ENCODE assay signal across 20 cellular contexts in genomic region chr2:28088970-28089369, GRCh38.
DNase-seq lines count a peak whose midpoint lies in the region; ATAC-seq and TF ChIP-seq lines count a peak whose summit lies in the region.
"Had no signal": no experiment of that assay in that cellular context is flagged by ENCODE, and none has a peak within 500 bp of the region (broad histone marks: within the 10 kb centered on the region; RNA-seq: fewer than 3 reads in every experiment).

No MANE protein-coding gene starts in this region.

- H3K9me3 Mint-ChIP-seq in nephron progenitor cell = no peaks in the 10 kb centered on the region
- no peaks in the 10 kb centered on the region for H3K9me3 Mint-ChIP-seq in stimulated activated memory B cell treated with anti-CD40 and anti-IgM and Interleukin-4, amounts not matched to agents 10 μg/mL and 1 μg/mL and 100 μg/mL, for 72 hours
- H3K9me3 Mint-ChIP-seq in CD4-positive, alpha-beta T cell = no peaks in the 10 kb centered on the region
- H3K9me3 Mint-ChIP-seq: naive B cell; stimulated activated naive CD8-positive, alpha-beta T cell treated with anti-CD3 and anti-CD28 coated beads, Interleukin-15, Interleukin-2, amounts not matched to agents 100 ng/mL and 50 ng/mL, for 24 hours had no signal

- H3K27me3 Mint-ChIP-seq in nephron progenitor cell (ENCODE audit: low read depth, poor library complexity) = no peaks in the 10 kb centered on the region
- H3K27me3 Mint-ChIP-seq in stimulated activated memory B cell treated with anti-CD40 and anti-IgM and Interleukin-4, amounts not matched to agents 10 μg/mL and 1 μg/mL and 100 μg/mL, for 72 hours = no peaks in the 10 kb centered on the region
- no peaks in the 10 kb centered on the region for H3K27me3 Mint-ChIP-seq in CD4-positive, alpha-beta T cell
- H3K27me3 Mint-ChIP-seq: naive B cell; progenitor cell of endocrine pancreas; stimulated activated naive CD8-positive, alpha-beta T cell treated with anti-CD3 and anti-CD28 coated beads, Interleukin-15, Interleukin-2, amounts not matched to agents 100 ng/mL and 50 ng/mL, for 24 hours had no signal

- DNase-seq in AG20443 (ENCODE audit: low spot score) (peak; percentile 46), LoVo (ENCODE audit: low spot score) (peak; percentile 16), choroid plexus epithelial cell (ENCODE audit: low read depth) (peak; percentile 64), nephron progenitor cell (no peak), stomach (no peak)
- no peak for DNase-seq in stimulated activated CD4-positive, alpha-beta T cell treated with anti-CD3 and anti-CD28 coated beads, Interleukin-1b, Interleukin-23, amount 100 ng/mL, for 48 hours
- DNase-seq in CD4-positive, alpha-beta T cell = no peak
- DNase-seq: activated CD4-positive, alpha-beta T cell treated with anti-CD3 and anti-CD28 coated beads, Interleukin-2, amount 50 U/mL, for 1 hour; activated naive CD4-positive, alpha-beta T cell treated with anti-CD3 and anti-CD28 coated beads, Interleukin-2, amount 50 U/mL, for 16 hours; activated T-cell treated with anti-CD3 and anti-CD28 coated beads for 4 hours; effector CD4-positive, alpha-beta T cell; H7; lower lobe of right lung; naive B cell; NCI-H2029; NCI-H524; upper lobe of right lung had no signal

- POLR2A ChIA-PET in CD4-positive, alpha-beta T cell (lab: Charles Lee) = no interaction called here

- no peaks in the 10 kb centered on the region for H3K9me3 ChIP-seq in stomach
- H3K9me3 ChIP-seq in CD4-positive, alpha-beta T cell (ENCODE audit: control insufficient read depth, low read length) = no peaks in the 10 kb centered on the region
- H3K9me3 ChIP-seq: lower lobe of right lung, upper lobe of right lung had no signal

- H3K36me3 ChIP-seq in stomach = no peaks in the 10 kb centered on the region
- H3K36me3 ChIP-seq: lower lobe of right lung, upper lobe of right lung had no signal

- ATAC-seq in stimulated activated memory B cell treated with anti-CD40 and anti-IgM and Interleukin-4, amounts not matched to agents 10 μg/mL and 1 μg/mL and 100 μg/mL, for 72 hours = no peak
- no peak for ATAC-seq in CD4-positive, alpha-beta T cell (ENCODE audit: poor library complexity)
- ATAC-seq: lower lobe of right lung, upper lobe of right lung had no signal

- peaks cover 0 to 13% (median 3%) of the 10 kb centered on the region in 4 donors for H3K4me1 ChIP-seq in stomach
- H3K4me1 ChIP-seq: lower lobe of right lung, upper lobe of right lung had no signal

- H3K4me1 Mint-ChIP-seq in nephron progenitor cell = no peaks in the 10 kb centered on the region
- H3K4me1 Mint-ChIP-seq in stimulated activated memory B cell treated with anti-CD40 and anti-IgM and Interleukin-4, amounts not matched to agents 10 μg/mL and 1 μg/mL and 100 μg/mL, for 72 hours = no peaks in the 10 kb centered on the region
- peaks cover 2% of the 10 kb centered on the region for H3K4me1 Mint-ChIP-seq in CD4-positive, alpha-beta T cell (ENCODE audit: low read depth)
- H3K4me1 Mint-ChIP-seq: naive B cell had no signal

- no peak overlapping the region for H3K4me3 Mint-ChIP-seq in nephron progenitor cell
- H3K4me3 Mint-ChIP-seq in stimulated activated memory B cell treated with anti-CD40 and anti-IgM and Interleukin-4, amounts not matched to agents 10 μg/mL and 1 μg/mL and 100 μg/mL, for 72 hours = no peak overlapping the region
- H3K4me3 Mint-ChIP-seq in CD4-positive, alpha-beta T cell = no peak overlapping the region
- H3K4me3 Mint-ChIP-seq: naive B cell; stimulated activated naive CD8-positive, alpha-beta T cell treated with anti-CD3 and anti-CD28 coated beads, Interleukin-15, Interleukin-2, amounts not matched to agents 100 ng/mL and 50 ng/mL, for 24 hours had no signal

- no peak for TF ChIP-seq POLR2A in stomach (IDR thresholded peaks at IDR 0.05)

- no peaks in the 10 kb centered on the region for H3K36me3 Mint-ChIP-seq in nephron progenitor cell (ENCODE audit: low read depth)
- H3K36me3 Mint-ChIP-seq in stimulated activated memory B cell treated with anti-CD40 and anti-IgM and Interleukin-4, amounts not matched to agents 10 μg/mL and 1 μg/mL and 100 μg/mL, for 72 hours = peaks cover 10% of the 10 kb centered on the region
- H3K36me3 Mint-ChIP-seq in CD4-positive, alpha-beta T cell (ENCODE audit: low read depth) = no peaks in the 10 kb centered on the region

- H3K4me3 ChIP-seq in choroid plexus epithelial cell (ENCODE audit: low read depth, low read length) (no peak overlapping the region), stomach (no peak overlapping the region)
- H3K4me3 ChIP-seq: lower lobe of right lung, upper lobe of right lung had no signal

- CTCF ChIA-PET in CD4-positive, alpha-beta T cell (lab: Charles Lee) = no interaction called here

- TF ChIP-seq CTCF in choroid plexus epithelial cell (conservative IDR thresholded peaks at IDR 0.05; ENCODE audit: low read depth, low read length) (no peak), nephron progenitor cell (IDR thresholded peaks at IDR 0.05) (no peak), stomach (IDR thresholded peaks at IDR 0.05) (no peak)
- TF ChIP-seq CTCF in CD4-positive, alpha-beta T cell (IDR thresholded peaks at IDR 0.05) = no peak

- H3K27me3 ChIP-seq in stomach = no peaks in the 10 kb centered on the region
- no peaks in the 10 kb centered on the region for H3K27me3 ChIP-seq in CD4-positive, alpha-beta T cell (ENCODE audit: control insufficient read depth, insufficient read depth, low read length)
- H3K27me3 ChIP-seq: upper lobe of right lung had no signal

- H3K27ac ChIP-seq in stomach = no peak overlapping the region
- H3K27ac ChIP-seq in CD4-positive, alpha-beta T cell (ENCODE audit: low read depth, low read length) = no peak overlapping the region
- H3K27ac ChIP-seq: lower lobe of right lung, upper lobe of right lung had no signal

- intact Hi-C loops in stomach (cut with DNase I; ENCODE audit: low total_unique reads) = no loop called here
- intact Hi-C loops in CD4-positive, alpha-beta T cell (cut with DNase I, micrococcal nuclease) = no loop called here

- WGBS in stomach, 5 donors = 86 to 96% (median 94%) methylated on average over 4 of the region's 4 CpGs

- no peak for TF ChIP-seq EP300 in stomach (IDR thresholded peaks at IDR 0.05)

- peak overlapping the region; percentile 45 for H3K27ac Mint-ChIP-seq in nephron progenitor cell
- no peak overlapping the region for H3K27ac Mint-ChIP-seq in stimulated activated memory B cell treated with anti-CD40 and anti-IgM and Interleukin-4, amounts not matched to agents 10 μg/mL and 1 μg/mL and 100 μg/mL, for 72 hours
- H3K27ac Mint-ChIP-seq in CD4-positive, alpha-beta T cell = no peak overlapping the region
- H3K27ac Mint-ChIP-seq: naive B cell; progenitor cell of endocrine pancreas; stimulated activated naive CD8-positive, alpha-beta T cell treated with anti-CD3 and anti-CD28 coated beads, Interleukin-15, Interleukin-2, amounts not matched to agents 100 ng/mL and 50 ng/mL, for 24 hours had no signal

Comparison
In these comparisons a context has a peak if more than half of its experiments do, and no peak if none do; other contexts are left out.
1. DNase-seq: peak in AG20443 (single experiment), LoVo (single experiment) and choroid plexus epithelial cell (single experiment); none in nephron progenitor cell (single experiment), stomach (single experiment), stimulated activated CD4-positive, alpha-beta T cell treated with anti-CD3 and anti-CD28 coated beads, Interleukin-1b, Interleukin-23, amount 100 ng/mL, for 48 hours (single experiment) and CD4-positive, alpha-beta T cell (0 of 10).